In genomic region chr15:98953950-98954349, GRCh38 we compare ENCODE assay signal across 16 cellular contexts. TPM values are rescaled to one million over a fixed set of nuclear protein-coding genes. Genes with fewer than 3 reads are reported as not detected.
A peak's percentile ranks its signal among the peaks of the same experiment; 100 is the strongest.
DNase-seq lines count a peak whose midpoint lies in the region; ATAC-seq, FAIRE-seq and TF ChIP-seq lines count a peak whose summit lies in the region.
"Had no signal": no experiment of that assay in that cellular context is flagged by ENCODE, and none has a peak within 500 bp of the region (broad histone marks: within the 10 kb centered on the region; RNA-seq: fewer than 3 reads in every experiment).

No MANE protein-coding gene starts in this region.

- intact Hi-C loops in Right ventricle myocardium superior (cut with DNase I) = loop anchor here (5.0 kb wide), 1 partner anchor 103 kb away; no protein-coding TSS in a partner anchor

- peaks cover 0 to 33% (median 9%) of the 10 kb centered on the region in 4 donors for H3K4me1 ChIP-seq in tibial nerve

- no peak for ATAC-seq in activated T-helper 17 cell treated with anti-CD3 and anti-CD28 coated beads, Interleukin-2, amount 50 U/mL, for 72 hours (replicated peaks)
- peak; percentile 19 for ATAC-seq in Right ventricle myocardium superior (ENCODE audit: poor library complexity)
- ATAC-seq in natural killer cell treated with Interleukin-12 subunit alpha and Interleukin-12 subunit beta and Interleukin-15 and Interleukin-18, amount 100 ng/mL, for 72 hours = no peak
- ATAC-seq: stimulated activated memory B cell treated with anti-CD40 and anti-IgM and Interleukin-4, amounts not matched to agents 10 μg/mL and 1 μg/mL and 100 μg/mL, for 72 hours had no signal

- no peak overlapping the region for H3K27ac Mint-ChIP-seq in activated T-helper 17 cell treated with anti-CD3 and anti-CD28 coated beads, Interleukin-2, amount 50 U/mL, for 72 hours
- no peak overlapping the region for H3K27ac Mint-ChIP-seq in natural killer cell treated with Interleukin-12 subunit alpha and Interleukin-12 subunit beta and Interleukin-15 and Interleukin-18, amount 100 ng/mL, for 72 hours
- H3K27ac Mint-ChIP-seq: stimulated activated memory B cell treated with anti-CD40 and anti-IgM and Interleukin-4, amounts not matched to agents 10 μg/mL and 1 μg/mL and 100 μg/mL, for 72 hours had no signal

- no peak for TF ChIP-seq CTCF in tibial nerve (IDR thresholded peaks at IDR 0.05)

- H3K4me3 ChIP-seq in tibial nerve = no peak overlapping the region

- no peaks in the 10 kb centered on the region for H3K9me3 Mint-ChIP-seq in activated T-helper 17 cell treated with anti-CD3 and anti-CD28 coated beads, Interleukin-2, amount 50 U/mL, for 72 hours
- H3K9me3 Mint-ChIP-seq in natural killer cell treated with Interleukin-12 subunit alpha and Interleukin-12 subunit beta and Interleukin-15 and Interleukin-18, amount 100 ng/mL, for 72 hours = no peaks in the 10 kb centered on the region
- H3K9me3 Mint-ChIP-seq: activated T-cell treated with anti-CD3 and anti-CD28 coated beads, Interleukin-2, amount 50 U/mL, for 4 hours; stimulated activated memory B cell treated with anti-CD40 and anti-IgM and Interleukin-4, amounts not matched to agents 10 μg/mL and 1 μg/mL and 100 μg/mL, for 72 hours had no signal

- peak overlapping the region; percentile 57 for H3K4me3 Mint-ChIP-seq in activated T-helper 17 cell treated with anti-CD3 and anti-CD28 coated beads, Interleukin-2, amount 50 U/mL, for 72 hours
- H3K4me3 Mint-ChIP-seq in natural killer cell treated with Interleukin-12 subunit alpha and Interleukin-12 subunit beta and Interleukin-15 and Interleukin-18, amount 100 ng/mL, for 72 hours = peak overlapping the region; percentile 40
- H3K4me3 Mint-ChIP-seq: activated T-cell treated with anti-CD3 and anti-CD28 coated beads, Interleukin-2, amount 50 U/mL, for 4 hours; CD4-positive, alpha-beta memory T cell; stimulated activated memory B cell treated with anti-CD40 and anti-IgM and Interleukin-4, amounts not matched to agents 10 μg/mL and 1 μg/mL and 100 μg/mL, for 72 hours had no signal

- 55 to 80% methylated on average over 12 to 16 of the region's 16 CpGs for WGBS in tibial nerve, 2 donors

- peaks cover 0 to 76% (median 5%) of the 10 kb centered on the region in 3 donors for H3K36me3 ChIP-seq in tibial nerve

- FAIRE-seq in HTR-8/SVneo (lab: Jason Lieb, UNC) = no peak

- no peaks in the 10 kb centered on the region for H3K27me3 ChIP-seq in tibial nerve

- peak overlapping the region; percentile 41 to 86 (median 66) for H3K27ac ChIP-seq in tibial nerve

- peaks cover 31% of the 10 kb centered on the region for H3K36me3 Mint-ChIP-seq in activated T-helper 17 cell treated with anti-CD3 and anti-CD28 coated beads, Interleukin-2, amount 50 U/mL, for 72 hours (ENCODE audit: low read depth)
- H3K36me3 Mint-ChIP-seq in natural killer cell treated with Interleukin-12 subunit alpha and Interleukin-12 subunit beta and Interleukin-15 and Interleukin-18, amount 100 ng/mL, for 72 hours = no peaks in the 10 kb centered on the region

- peaks cover 16% of the 10 kb centered on the region for H3K4me1 Mint-ChIP-seq in activated T-helper 17 cell treated with anti-CD3 and anti-CD28 coated beads, Interleukin-2, amount 50 U/mL, for 72 hours
- peaks cover 19 to 41% of the 10 kb centered on the region in 2 donors for H3K4me1 Mint-ChIP-seq in natural killer cell treated with Interleukin-12 subunit alpha and Interleukin-12 subunit beta and Interleukin-15 and Interleukin-18, amount 100 ng/mL, for 72 hours (ENCODE audit: low read depth in 2 of 2)
- H3K4me1 Mint-ChIP-seq: stimulated activated memory B cell treated with anti-CD40 and anti-IgM and Interleukin-4, amounts not matched to agents 10 μg/mL and 1 μg/mL and 100 μg/mL, for 72 hours had no signal

- H3K27me3 Mint-ChIP-seq in activated T-helper 17 cell treated with anti-CD3 and anti-CD28 coated beads, Interleukin-2, amount 50 U/mL, for 72 hours = no peaks in the 10 kb centered on the region
- no peaks in the 10 kb centered on the region for H3K27me3 Mint-ChIP-seq in natural killer cell treated with Interleukin-12 subunit alpha and Interleukin-12 subunit beta and Interleukin-15 and Interleukin-18, amount 100 ng/mL, for 72 hours
- H3K27me3 Mint-ChIP-seq: CD4-positive, alpha-beta memory T cell; stimulated activated memory B cell treated with anti-CD40 and anti-IgM and Interleukin-4, amounts not matched to agents 10 μg/mL and 1 μg/mL and 100 μg/mL, for 72 hours had no signal

- H3K9me3 ChIP-seq in tibial nerve = no peaks in the 10 kb centered on the region

- TF ChIP-seq POLR2A in tibial nerve (IDR thresholded peaks at IDR 0.05) = no peak

- DNase-seq in Right ventricle myocardium superior = no peak
- DNase-seq in natural killer cell treated with Interleukin-12 subunit alpha and Interleukin-12 subunit beta and Interleukin-15 and Interleukin-18, amount 100 ng/mL, for 72 hours (ENCODE audit: low spot score) = no peak
- DNase-seq in tibial nerve (ENCODE audit: low spot score in 2 of 2) = no peak
- no peak for DNase-seq in NCI-H226
- no peak for DNase-seq in retina
- DNase-seq in HTR-8/SVneo (ENCODE audit: insufficient read length, low spot score) = no peak
- no peak for DNase-seq in H4 (ENCODE audit: low spot score)
- DNase-seq: activated CD4-positive, CD25-positive, alpha-beta regulatory T cell; activated T-cell treated with anti-CD3 and anti-CD28 coated beads, Interleukin-2, amount 50 U/mL, for 4 hours; CD4-positive, alpha-beta memory T cell; NCI-H1417 treated with DMSO at 0.1 percent for 48 hours; NCI-H748 treated with DMSO at 0.1 percent for 48 hours; stimulated activated CD4-positive, alpha-beta T cell treated with anti-CD3 and anti-CD28 coated beads, Interleukin-1b, Interleukin-23, amount 100 ng/mL, for 48 hours had no signal

- TF ChIP-seq EP300 in tibial nerve (IDR thresholded peaks at IDR 0.05) = peak in 1 of 2 donors; percentile 39

RNA-seq across cellular contexts. Expression of gene PGPEP1L, which starts 53.6 kb away (rescaled TPM):
- total RNA-seq in activated T-helper 17 cell treated with anti-CD3 and anti-CD28 coated beads, Interleukin-2, amount 50 U/mL, for 72 hours = not detected
- total RNA-seq in Right ventricle myocardium superior (0.38 TPM), tibial nerve (not detected)
- total RNA-seq in natural killer cell treated with Interleukin-12 subunit alpha and Interleukin-12 subunit beta and Interleukin-15 and Interleukin-18, amount 100 ng/mL, for 72 hours = not detected
- total RNA-seq in H4 (2014; rRNA removed; shearing (Covaris generic)) = not detected in 2 replicates
- total RNA-seq: activated T-cell treated with anti-CD3 and anti-CD28 coated beads, Interleukin-2, amount 50 U/mL, for 4 hours; CD4-positive, alpha-beta memory T cell; HT-29 had no signal
